Comparison of ENCODE assay signal across 15 cellular contexts in the genomic region with DNA sequence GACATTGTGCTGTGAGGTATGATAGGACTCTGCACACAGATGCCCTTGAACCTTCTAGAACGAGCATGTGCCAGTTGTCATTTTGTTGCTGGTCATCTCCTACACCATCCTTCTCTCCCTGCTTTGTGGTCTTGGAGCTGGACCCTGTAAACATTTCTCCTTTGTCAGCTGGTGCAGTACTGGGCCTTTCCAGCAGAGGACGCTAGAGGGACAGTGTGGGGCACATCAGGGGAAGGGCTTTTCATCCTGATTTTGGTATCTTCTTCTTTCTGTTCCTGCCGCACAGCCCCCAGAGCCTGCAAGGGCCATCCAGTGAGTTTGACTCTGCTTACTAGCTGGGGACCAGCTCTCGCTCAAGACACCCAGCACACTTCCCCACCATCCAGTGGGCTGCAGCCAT.
DNase-seq lines count a peak whose midpoint lies in the region; ATAC-seq and TF ChIP-seq lines count a peak whose summit lies in the region.
"Had no signal": no experiment of that assay in that cellular context is flagged by ENCODE, and none has a peak within 500 bp of the region (broad histone marks: within the 10 kb centered on the region; RNA-seq: fewer than 3 reads in every experiment).

No MANE protein-coding gene starts in this region.

- TF ChIP-seq CTCF in 22Rv1 (IDR thresholded peaks at IDR 0.05) (peak; percentile 91), GM12872 (IDR thresholded peaks at IDR 0.05; ENCODE audit: insufficient read depth, low read depth, low read length) (peak; percentile 87), fibroblast of mammary gland (conservative IDR thresholded peaks at IDR 0.05; ENCODE audit: control insufficient read depth, insufficient read depth, low read depth, low read length) (peak; percentile 33)

- DNase-seq in OCI-M1 (lab: John Stamatoyannopoulos, UW) (peak; percentile 60), fibroblast of mammary gland (ENCODE audit: low read depth) (no peak), germinal center (ENCODE audit: low spot score) (no peak), EL (no peak)
- no peak for DNase-seq in activated T-cell treated with anti-CD3 and anti-CD28 coated beads, Interleukin-2, amount 50 U/mL, for 4 hours
- DNase-seq: heart left ventricle, Kasumi-1, midbrain, NCI-H526 treated with DMSO at 0.1 percent for 48 hours, T1000 had no signal

- H3K27ac ChIP-seq in 22Rv1, result no peak overlapping the region
- H3K27ac ChIP-seq: BLaER1 treated with 17β-estradiol and CSF1 and Interleukin-3, amounts not matched to agents 10 nM and 100 nM; heart left ventricle had no signal

- H3K4me1 Mint-ChIP-seq in activated T-helper 17 cell treated with anti-CD3 and anti-CD28 coated beads, Interleukin-2, amount 50 U/mL, for 72 hours, result no peaks in the 10 kb centered on the region
- no peaks in the 10 kb centered on the region for H3K4me1 Mint-ChIP-seq in activated T-cell treated with anti-CD3 and anti-CD28 coated beads, Interleukin-2, amount 50 U/mL, for 4 hours (ENCODE audit: low read depth)

- no peaks in the 10 kb centered on the region for H3K27me3 Mint-ChIP-seq in activated T-helper 17 cell treated with anti-CD3 and anti-CD28 coated beads, Interleukin-2, amount 50 U/mL, for 72 hours
- H3K27me3 Mint-ChIP-seq in activated T-cell treated with anti-CD3 and anti-CD28 coated beads, Interleukin-2, amount 50 U/mL, for 4 hours (ENCODE audit: low read depth), result peaks cover 2% of the 10 kb centered on the region

- ATAC-seq in activated T-helper 17 cell treated with anti-CD3 and anti-CD28 coated beads, Interleukin-2, amount 50 U/mL, for 72 hours (replicated peaks), result no peak
- no peak for ATAC-seq in activated T-cell treated with anti-CD3 and anti-CD28 coated beads, Interleukin-2, amount 50 U/mL, for 4 hours
- ATAC-seq: heart left ventricle had no signal

- H3K9me3 Mint-ChIP-seq in activated T-helper 17 cell treated with anti-CD3 and anti-CD28 coated beads, Interleukin-2, amount 50 U/mL, for 72 hours, result no peaks in the 10 kb centered on the region
- no peaks in the 10 kb centered on the region for H3K9me3 Mint-ChIP-seq in activated T-cell treated with anti-CD3 and anti-CD28 coated beads, Interleukin-2, amount 50 U/mL, for 4 hours
- H3K9me3 Mint-ChIP-seq: activated T-helper 2 cell treated with anti-CD3 and anti-CD28 coated beads, Interferon-gamma antibody, Interleukin-2, Interleukin-4, amounts not matched to agents 10 μg/mL and 5 μg/mL and 100 μg/mL, durations not matched to agents 14 hours and 24 hours and 36 hours had no signal

- H3K27ac Mint-ChIP-seq in activated T-helper 17 cell treated with anti-CD3 and anti-CD28 coated beads, Interleukin-2, amount 50 U/mL, for 72 hours, result no peak overlapping the region
- H3K27ac Mint-ChIP-seq: activated T-helper 2 cell treated with anti-CD3 and anti-CD28 coated beads, Interferon-gamma antibody, Interleukin-2, Interleukin-4, amounts not matched to agents 10 μg/mL and 5 μg/mL and 100 μg/mL, durations not matched to agents 14 hours and 24 hours and 36 hours had no signal

- no peak overlapping the region for H3K4me3 Mint-ChIP-seq in activated T-helper 17 cell treated with anti-CD3 and anti-CD28 coated beads, Interleukin-2, amount 50 U/mL, for 72 hours
- H3K4me3 Mint-ChIP-seq in activated T-cell treated with anti-CD3 and anti-CD28 coated beads, Interleukin-2, amount 50 U/mL, for 4 hours, result no peak overlapping the region

- H3K36me3 Mint-ChIP-seq in activated T-helper 17 cell treated with anti-CD3 and anti-CD28 coated beads, Interleukin-2, amount 50 U/mL, for 72 hours (ENCODE audit: low read depth), result no peaks in the 10 kb centered on the region
- H3K36me3 Mint-ChIP-seq in activated T-cell treated with anti-CD3 and anti-CD28 coated beads, Interleukin-2, amount 50 U/mL, for 4 hours (ENCODE audit: insufficient read depth), result no peaks in the 10 kb centered on the region

- no peak overlapping the region for H3K4me3 ChIP-seq in fibroblast of mammary gland (ENCODE audit: control insufficient read depth, low read depth, low read length)
- H3K4me3 ChIP-seq: BLaER1 treated with 17β-estradiol and CSF1 and Interleukin-3, amounts not matched to agents 10 nM and 100 nM; heart left ventricle had no signal

Comparison
In these comparisons a context has a peak if more than half of its experiments do, and no peak if none do; other contexts are left out.
1. CTCF ChIP-seq: peak in every context shown above with its lines; median percentile 91 in 22Rv1; 87 in GM12872; 33 in fibroblast of mammary gland.